9 cellular contexts compared by ENCODE assay signal in the genomic region with DNA sequence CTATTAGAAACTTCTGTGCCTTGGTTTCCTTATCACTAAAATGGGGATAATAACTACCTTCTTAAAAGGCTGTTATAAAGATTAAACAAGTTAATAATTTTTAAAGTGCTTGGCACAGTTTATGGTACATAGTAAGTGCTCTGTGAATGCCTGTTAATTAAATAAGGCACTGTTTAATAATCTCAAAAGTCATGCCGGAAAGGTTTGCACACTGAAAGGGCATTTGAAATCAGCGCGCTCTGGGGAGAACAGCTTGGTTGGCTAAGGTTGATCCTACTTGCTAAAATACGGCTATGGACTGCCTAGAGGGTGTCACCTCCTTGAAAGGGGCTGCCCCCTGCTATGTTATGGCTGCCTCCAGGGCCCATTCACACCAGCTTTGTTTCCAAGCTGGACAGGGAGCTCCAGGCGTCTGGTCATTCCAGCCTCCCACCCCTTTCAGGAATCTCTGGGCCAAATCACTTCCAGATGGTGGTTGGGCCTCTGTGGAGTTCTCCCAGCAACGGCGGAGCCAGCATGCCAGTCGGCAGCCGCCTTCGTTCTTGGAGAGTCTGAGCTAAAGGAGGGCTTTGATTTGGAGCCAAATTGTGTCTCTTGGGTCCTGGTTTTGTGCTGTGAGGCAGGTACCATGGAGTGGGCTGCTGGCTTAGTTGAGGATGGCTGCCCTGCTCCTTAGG. TPM values are rescaled to one million over a fixed set of nuclear protein-coding genes. Genes with fewer than 3 reads are reported as not detected.
A peak's percentile ranks its signal among the peaks of the same experiment; 100 is the strongest.
DNase-seq lines count a peak whose midpoint lies in the region; ATAC-seq, FAIRE-seq and TF ChIP-seq lines count a peak whose summit lies in the region.
"Had no signal": no experiment of that assay in that cellular context is flagged by ENCODE, and none has a peak within 500 bp of the region (broad histone marks: within the 10 kb centered on the region; RNA-seq: fewer than 3 reads in every experiment).

No MANE protein-coding gene starts in this region.

- TF ChIP-seq POLR2A in erythroblast (IDR thresholded peaks at IDR 0.05; ENCODE audit: low read length): no peak

- H3K9me1 ChIP-seq in keratinocyte (ENCODE audit: control insufficient read depth, extremely low read depth, insufficient read depth, low read length): peaks cover 12% of the 10 kb centered on the region

- peak; percentile 93 for DNase-seq in HFF-Myc (ENCODE audit: extremely low read depth, low read depth)
- peak; percentile 65 for DNase-seq in brain pericyte (ENCODE audit: low read depth, low spot score)
- DNase-seq in keratinocyte (ENCODE audit: low read depth, low spot score): no peak
- DNase-seq in superior temporal gyrus (ENCODE audit: extremely low spot score): peak; percentile 44
- no peak for DNase-seq in GM10266 (ENCODE audit: extremely low spot score)
- no peak for DNase-seq in NCI-H345 (lab: John Stamatoyannopoulos, UW)
- DNase-seq in erythroblast (lab: John Stamatoyannopoulos, UW): no peak
- DNase-seq: activated B cell treated with CpG ODN at 0.5 μM for 24 hours had no signal

- no peak for ATAC-seq in GM19397 (IDR thresholded peaks at IDR 0.05; ENCODE audit: unreplicated experiment)

- H3K4me2 ChIP-seq in keratinocyte (ENCODE audit: control insufficient read depth, extremely low read depth, insufficient read depth, low read depth, low read length): peak overlapping the region; percentile 100

- H3K9me3 ChIP-seq in keratinocyte (ENCODE audit: control insufficient read depth, low read depth, low read length): no peaks in the 10 kb centered on the region

- H3K27ac ChIP-seq in keratinocyte (ENCODE audit: control insufficient read depth, insufficient read depth, low read length): no peak overlapping the region

- TF ChIP-seq CTCF in HFF-Myc (IDR thresholded peaks at IDR 0.05; ENCODE audit: low read depth, low read length, missing control alignments) (no peak), keratinocyte (optimal IDR thresholded peaks at IDR 0.05 in 1 of 3, IDR thresholded peaks at IDR 0.05 in 1 of 3, conservative IDR thresholded peaks at IDR 0.05 in 1 of 3; ENCODE audit: extremely low read depth in 1 of 3, insufficient read depth in 2 of 3, low read length in 3 of 3) (no peak), GM10266 (IDR thresholded peaks at IDR 0.05; ENCODE audit: control insufficient read depth, insufficient read depth, low read depth, missing control alignments) (no peak)

- peaks cover 20 to 62% of the 10 kb centered on the region in 2 experiments for H3K36me3 ChIP-seq in keratinocyte (ENCODE audit: control insufficient read depth in 2 of 2, extremely low read depth in 1 of 2, insufficient read depth in 2 of 2, low read length in 2 of 2)

- no peak overlapping the region for H3K9ac ChIP-seq in keratinocyte (ENCODE audit: control insufficient read depth, extremely low read depth, insufficient read depth, low read length)

- no peak for FAIRE-seq in keratinocyte (lab: Jason Lieb, UNC)

- H4K20me1 ChIP-seq in keratinocyte (ENCODE audit: control insufficient read depth, extremely low read depth, insufficient read depth, low read length): peaks cover 87% of the 10 kb centered on the region

- H3K4me3 ChIP-seq in HFF-Myc (replicated peaks; ENCODE audit: low read depth, low read length) (no peak overlapping the region), keratinocyte (ENCODE audit: control insufficient read depth in 2 of 3, extremely low read depth in 1 of 3, insufficient read depth in 2 of 3, low read depth in 1 of 3, low read length in 3 of 3) (peak overlapping the region in 1 of 3 experiments; percentile 93)

- peaks cover 69% of the 10 kb centered on the region for H3K4me1 ChIP-seq in keratinocyte (ENCODE audit: control insufficient read depth, extremely low read depth, insufficient read depth, low read length)

- peaks cover 98% of the 10 kb centered on the region for H3K79me2 ChIP-seq in keratinocyte (ENCODE audit: control insufficient read depth, insufficient read depth, low read length)

- H2AFZ ChIP-seq in keratinocyte (ENCODE audit: control insufficient read depth, low read length): no peak overlapping the region

- no peaks in the 10 kb centered on the region for H3K27me3 ChIP-seq in keratinocyte (ENCODE audit: control insufficient read depth, extremely low read depth, insufficient read depth, low read length)

- dilution Hi-C loops in keratinocyte (cut with MboI; ENCODE audit: extremely low pct_ligation_motif_present, low sequenced_read_pairs): no loop called here

RNA-seq across cellular contexts. Expression of gene FLNB, which starts 5.9 kb away (rescaled TPM):
- 271 to 566 TPM (median 289 TPM) in 3 replicates for polyA plus RNA-seq in keratinocyte
- polyA plus RNA-seq in keratinocyte (2011; ENCODE audit: low read depth): 139 TPM
- polyA plus RNA-seq in keratinocyte (2011; cell fraction: cytosol; rRNA removed): 224 and 242 TPM in 2 replicates
- polyA plus RNA-seq in keratinocyte (2011; cell fraction: nucleus; rRNA removed): 1,762 and 1,792 TPM in 2 replicates
- 243 and 645 TPM in 2 replicates for polyA plus RNA-seq in keratinocyte (2012; ENCODE audit: low replicate concordance)
- polyA minus RNA-seq in keratinocyte: 1,184 to 1,540 TPM (median 1,356 TPM) in 3 replicates
- 873 TPM for polyA minus RNA-seq in keratinocyte (2011; cell fraction: cytosol; rRNA and poly(A)+ RNA removed)
- polyA minus RNA-seq in keratinocyte (2011; cell fraction: nucleus; rRNA and poly(A)+ RNA removed): 2,395 and 3,178 TPM in 2 replicates

Comparison
In these comparisons a context has a peak if more than half of its experiments do, and no peak if none do; other contexts are left out.
1. DNase-seq: peak in HFF-Myc (single experiment), brain pericyte (single experiment) and superior temporal gyrus (single experiment); none in keratinocyte (single experiment), GM10266 (single experiment), NCI-H345 (single experiment) and erythroblast (0 of 2).